Comparison of ENCODE assay signal across 2 cellular contexts in genomic region chr20:47292581-47292980, GRCh38.
A peak's percentile ranks its signal among the peaks of the same experiment; 100 is the strongest.
TF ChIP-seq lines count a peak whose summit lies in the region.

No MANE protein-coding gene starts in this region.

TF ChIP-seq in GM23338, 12 proteins besides CTCF, POLR2A, EP300 and RAD21 (continued from another document):
- no peak for TF ChIP-seq ZNF462 (CRISPR knock-in tag; IDR thresholded peaks at IDR 0.05)
- no peak for TF ChIP-seq JUNB (IDR thresholded peaks at IDR 0.05; ENCODE audit: unreplicated experiment)
- no peak for TF ChIP-seq ETS1 (IDR thresholded peaks at IDR 0.05)
- TF ChIP-seq EZH2 (IDR thresholded peaks at IDR 0.05; ENCODE audit: low read depth, unreplicated experiment): no peak
- TF ChIP-seq, protein P1, sequence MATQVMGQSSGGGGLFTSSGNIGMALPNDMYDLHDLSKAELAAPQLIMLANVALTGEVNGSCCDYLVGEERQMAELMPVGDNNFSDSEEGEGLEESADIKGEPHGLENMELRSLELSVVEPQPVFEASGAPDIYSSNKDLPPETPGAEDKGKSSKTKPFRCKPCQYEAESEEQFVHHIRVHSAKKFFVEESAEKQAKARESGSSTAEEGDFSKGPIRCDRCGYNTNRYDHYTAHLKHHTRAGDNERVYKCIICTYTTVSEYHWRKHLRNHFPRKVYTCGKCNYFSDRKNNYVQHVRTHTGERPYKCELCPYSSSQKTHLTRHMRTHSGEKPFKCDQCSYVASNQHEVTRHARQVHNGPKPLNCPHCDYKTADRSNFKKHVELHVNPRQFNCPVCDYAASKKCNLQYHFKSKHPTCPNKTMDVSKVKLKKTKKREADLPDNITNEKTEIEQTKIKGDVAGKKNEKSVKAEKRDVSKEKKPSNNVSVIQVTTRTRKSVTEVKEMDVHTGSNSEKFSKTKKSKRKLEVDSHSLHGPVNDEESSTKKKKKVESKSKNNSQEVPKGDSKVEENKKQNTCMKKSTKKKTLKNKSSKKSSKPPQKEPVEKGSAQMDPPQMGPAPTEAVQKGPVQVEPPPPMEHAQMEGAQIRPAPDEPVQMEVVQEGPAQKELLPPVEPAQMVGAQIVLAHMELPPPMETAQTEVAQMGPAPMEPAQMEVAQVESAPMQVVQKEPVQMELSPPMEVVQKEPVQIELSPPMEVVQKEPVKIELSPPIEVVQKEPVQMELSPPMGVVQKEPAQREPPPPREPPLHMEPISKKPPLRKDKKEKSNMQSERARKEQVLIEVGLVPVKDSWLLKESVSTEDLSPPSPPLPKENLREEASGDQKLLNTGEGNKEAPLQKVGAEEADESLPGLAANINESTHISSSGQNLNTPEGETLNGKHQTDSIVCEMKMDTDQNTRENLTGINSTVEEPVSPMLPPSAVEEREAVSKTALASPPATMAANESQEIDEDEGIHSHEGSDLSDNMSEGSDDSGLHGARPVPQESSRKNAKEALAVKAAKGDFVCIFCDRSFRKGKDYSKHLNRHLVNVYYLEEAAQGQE (IDR thresholded peaks at IDR 0.05; ENCODE audit: unreplicated experiment): no peak

TF ChIP-seq in WTC11, 78 proteins besides CTCF, POLR2A, EP300 and RAD21 (continued from another document):
- TF ChIP-seq ZNF121 (CRISPR knock-in tag; IDR thresholded peaks at IDR 0.05): peak; percentile 75; the same call in 1 of the 2 replicates
